ENCODE assay signal across 29 cellular contexts in genomic region chr4:5993063-5993745, GRCh38. TPM values are rescaled to one million over a fixed set of nuclear protein-coding genes. Genes with fewer than 3 reads are reported as not detected.
"Had no signal": no experiment of that assay in that cellular context is flagged by ENCODE, and none has a peak within 500 bp of the region (broad histone marks: within the 10 kb centered on the region; RNA-seq: fewer than 3 reads in every experiment).

No MANE protein-coding gene starts in this region.

- H3K27me3 ChIP-seq: ascending aorta, cardiac muscle cell, foreskin keratinocyte, pancreas, upper lobe of right lung had no signal

- DNase-seq: activated CD4-positive, alpha-beta T cell treated with anti-CD3 and anti-CD28 coated beads for 36 hours; activated CD4-positive, CD25-positive, alpha-beta regulatory T cell; activated CD8-positive, alpha-beta T cell treated with anti-CD3 and anti-CD28 coated beads, Interleukin-2, amount 10 ng/mL, durations not matched to agents 7 days and 5 days; activated gamma-delta T cell; activated naive CD4-positive, alpha-beta T cell treated with anti-CD3 and anti-CD28 coated beads, Interleukin-2, amount 10 ng/mL, durations not matched to agents 7 days and 5 days; activated naive CD8-positive, alpha-beta T cell treated with anti-CD3 and anti-CD28 coated beads, Interleukin-2, amount 10 ng/mL, durations not matched to agents 7 days and 5 days; foreskin keratinocyte; heart right ventricle; left ventricle myocardium inferior; mesendoderm; naive B cell; nucleus accumbens; pancreas; psoas muscle; stimulated activated CD4-positive, alpha-beta T cell treated with anti-CD3 and anti-CD28 coated beads, Interleukin-15, amount 100 ng/mL, for 24 hours; stimulated activated CD4-positive, alpha-beta T cell treated with anti-CD3 and anti-CD28 coated beads, Interleukin-2, amount 100 ng/mL, for 24 hours; stimulated activated naive B cell treated with anti-CD40 and anti-IgM and Interleukin-4, amounts not matched to agents 10 μg/mL and 1 μg/mL and 100 μg/mL, for 72 hours; stomach; T-helper 1 cell had no signal

- ATAC-seq: activated CD4-positive, alpha-beta T cell treated with anti-CD3 and anti-CD28 coated beads for 36 hours; activated CD8-positive, alpha-beta T cell treated with anti-CD3 and anti-CD28 coated beads, Interleukin-2, amount 10 ng/mL, durations not matched to agents 7 days and 5 days; foreskin keratinocyte; heart right ventricle; pancreas; psoas muscle; upper lobe of right lung had no signal

- H3K9me3 Mint-ChIP-seq: activated naive CD4-positive, alpha-beta T cell treated with anti-CD3 and anti-CD28 coated beads, Interleukin-2, amount 10 ng/mL, durations not matched to agents 7 days and 5 days; activated naive CD8-positive, alpha-beta T cell treated with anti-CD3 and anti-CD28 coated beads, Interleukin-2, amount 10 ng/mL, durations not matched to agents 7 days and 5 days; neural crest cell; T-helper 2 cell treated with Interferon-gamma antibody and Interleukin-4, amounts not matched to agents 5 μg/mL and 100 μg/mL, for 36 hours had no signal

- H3K4me3 ChIP-seq: ascending aorta, cardiac muscle cell, esophagus muscularis mucosa, heart right ventricle, left ventricle myocardium inferior, lung, pancreas, psoas muscle, stomach, tibial artery, upper lobe of right lung had no signal

- H3K4me1 Mint-ChIP-seq: activated naive CD4-positive, alpha-beta T cell treated with anti-CD3 and anti-CD28 coated beads, Interleukin-2, amount 10 ng/mL, durations not matched to agents 7 days and 5 days had no signal

- H3K36me3 Mint-ChIP-seq: activated naive CD4-positive, alpha-beta T cell treated with anti-CD3 and anti-CD28 coated beads, Interleukin-2, amount 10 ng/mL, durations not matched to agents 7 days and 5 days; activated naive CD8-positive, alpha-beta T cell treated with anti-CD3 and anti-CD28 coated beads, Interleukin-2, amount 10 ng/mL, durations not matched to agents 7 days and 5 days; brain; naive B cell; stimulated activated naive B cell treated with anti-CD40 and anti-IgM and Interleukin-4, amounts not matched to agents 10 μg/mL and 1 μg/mL and 100 μg/mL, for 72 hours had no signal

- H3K27ac ChIP-seq: ascending aorta, cardiac muscle cell, esophagus muscularis mucosa, foreskin keratinocyte, heart right ventricle, left ventricle myocardium inferior, pancreas, psoas muscle, stomach, tibial artery, upper lobe of right lung had no signal

- H3K4me1 ChIP-seq: ascending aorta, esophagus muscularis mucosa, foreskin keratinocyte, heart right ventricle, left ventricle myocardium inferior, pancreas, psoas muscle, stomach, tibial artery, upper lobe of right lung had no signal

- H3K4me3 Mint-ChIP-seq: activated CD4-positive, alpha-beta T cell treated with anti-CD3 and anti-CD28 coated beads for 36 hours; activated CD8-positive, alpha-beta T cell treated with anti-CD3 and anti-CD28 coated beads, Interleukin-2, amount 10 ng/mL, durations not matched to agents 7 days and 5 days; activated naive CD4-positive, alpha-beta T cell treated with anti-CD3 and anti-CD28 coated beads, Interleukin-2, amount 10 ng/mL, durations not matched to agents 7 days and 5 days; activated naive CD8-positive, alpha-beta T cell treated with anti-CD3 and anti-CD28 coated beads, Interleukin-2, amount 10 ng/mL, durations not matched to agents 7 days and 5 days; brain; neural crest cell; stimulated activated naive B cell treated with anti-CD40 and anti-IgM and Interleukin-4, amounts not matched to agents 10 μg/mL and 1 μg/mL and 100 μg/mL, for 72 hours; T-helper 2 cell treated with Interferon-gamma antibody and Interleukin-4, amounts not matched to agents 5 μg/mL and 100 μg/mL, for 36 hours had no signal

- H3K9me3 ChIP-seq: ascending aorta, esophagus muscularis mucosa, heart right ventricle, left ventricle myocardium inferior, pancreas, psoas muscle, stomach, tibial artery, upper lobe of right lung had no signal

- H3K36me3 ChIP-seq: ascending aorta, cardiac muscle cell, esophagus muscularis mucosa, heart right ventricle, left ventricle myocardium inferior, pancreas, stomach, tibial artery, upper lobe of right lung had no signal

- FAIRE-seq: pancreas had no signal

- H3K27ac Mint-ChIP-seq: activated CD4-positive, alpha-beta T cell treated with anti-CD3 and anti-CD28 coated beads for 36 hours; activated CD8-positive, alpha-beta T cell treated with anti-CD3 and anti-CD28 coated beads, Interleukin-2, amount 10 ng/mL, durations not matched to agents 7 days and 5 days; activated naive CD4-positive, alpha-beta T cell treated with anti-CD3 and anti-CD28 coated beads, Interleukin-2, amount 10 ng/mL, durations not matched to agents 7 days and 5 days; activated naive CD8-positive, alpha-beta T cell treated with anti-CD3 and anti-CD28 coated beads, Interleukin-2, amount 10 ng/mL, durations not matched to agents 7 days and 5 days; brain; naive B cell; stimulated activated naive B cell treated with anti-CD40 and anti-IgM and Interleukin-4, amounts not matched to agents 10 μg/mL and 1 μg/mL and 100 μg/mL, for 72 hours; T-helper 2 cell treated with Interferon-gamma antibody and Interleukin-4, amounts not matched to agents 5 μg/mL and 100 μg/mL, for 36 hours had no signal

RNA-seq across cellular contexts. Expression of gene C4orf50, which starts 25.0 kb away (rescaled TPM):
- total RNA-seq: ascending aorta, foreskin keratinocyte, glomerular endothelial cell, left ventricle myocardium inferior, psoas muscle had no signal
- polyA plus RNA-seq: cardiac muscle cell, foreskin keratinocyte, heart right ventricle, psoas muscle had no signal
